Comparison of ENCODE assay signal across 8 cellular contexts in genomic region chr11:65911682-65912568, GRCh38. TPM values are rescaled to one million over a fixed set of nuclear protein-coding genes. Genes with fewer than 3 reads are reported as not detected.
DNase-seq lines count a peak whose midpoint lies in the region; ATAC-seq lines count a peak whose summit lies in the region.

No MANE protein-coding gene starts in this region.

- no peak overlapping the region for H3K4me3 ChIP-seq in neuron (ENCODE audit: low read length)

- peaks cover 4% of the 10 kb centered on the region for H3K36me3 Mint-ChIP-seq in activated naive CD8-positive, alpha-beta T cell treated with anti-CD3 and anti-CD28 coated beads, Interleukin-2, amount 10 ng/mL, durations not matched to agents 7 days and 5 days
- no peaks in the 10 kb centered on the region for H3K36me3 Mint-ChIP-seq in activated naive CD8-positive, alpha-beta T cell treated with anti-CD3 and anti-CD28 coated beads for 36 hours

- H2AFZ ChIP-seq in neuron (ENCODE audit: low read depth, low read length): peak overlapping the region; percentile 33

- ATAC-seq in activated naive CD8-positive, alpha-beta T cell treated with anti-CD3 and anti-CD28 coated beads, Interleukin-2, amount 10 ng/mL, durations not matched to agents 7 days and 5 days (ENCODE audit: low read depth): no peak
- ATAC-seq in HG03139 (IDR thresholded peaks at IDR 0.05; ENCODE audit: unreplicated experiment): no peak
- no peak for ATAC-seq in HG03196 (IDR thresholded peaks at IDR 0.05; ENCODE audit: unreplicated experiment)

- no peaks in the 10 kb centered on the region for H3K4me1 ChIP-seq in neuron (ENCODE audit: insufficient read depth, low read length)

- DNase-seq in activated naive CD8-positive, alpha-beta T cell treated with anti-CD3 and anti-CD28 coated beads, Interleukin-2, amount 10 ng/mL, durations not matched to agents 7 days and 5 days: no peak
- DNase-seq in activated naive CD8-positive, alpha-beta T cell treated with anti-CD3 and anti-CD28 coated beads for 36 hours: no peak
- peak; percentile 53 for DNase-seq in NCI-H510A (lab: John Stamatoyannopoulos, UW)
- DNase-seq in ecto neural progenitor cell (ENCODE audit: low spot score): peak; percentile 59
- no peak for DNase-seq in GOT3 (lab: John Stamatoyannopoulos, UW)

- no peaks in the 10 kb centered on the region for H3K9me3 Mint-ChIP-seq in activated naive CD8-positive, alpha-beta T cell treated with anti-CD3 and anti-CD28 coated beads, Interleukin-2, amount 10 ng/mL, durations not matched to agents 7 days and 5 days
- H3K9me3 Mint-ChIP-seq in activated naive CD8-positive, alpha-beta T cell treated with anti-CD3 and anti-CD28 coated beads for 36 hours: no peaks in the 10 kb centered on the region

- peaks cover 2% of the 10 kb centered on the region for H3K27me3 Mint-ChIP-seq in activated naive CD8-positive, alpha-beta T cell treated with anti-CD3 and anti-CD28 coated beads, Interleukin-2, amount 10 ng/mL, durations not matched to agents 7 days and 5 days
- peaks cover 3% of the 10 kb centered on the region for H3K27me3 Mint-ChIP-seq in activated naive CD8-positive, alpha-beta T cell treated with anti-CD3 and anti-CD28 coated beads for 36 hours

- H3K4me3 Mint-ChIP-seq in activated naive CD8-positive, alpha-beta T cell treated with anti-CD3 and anti-CD28 coated beads, Interleukin-2, amount 10 ng/mL, durations not matched to agents 7 days and 5 days: peak overlapping the region; percentile 16
- H3K4me3 Mint-ChIP-seq in activated naive CD8-positive, alpha-beta T cell treated with anti-CD3 and anti-CD28 coated beads for 36 hours: no peak overlapping the region

- POLR2A ChIA-PET in activated naive CD8-positive, alpha-beta T cell treated with anti-CD3 and anti-CD28 coated beads, Interleukin-2, amount 10 ng/mL, durations not matched to agents 7 days and 5 days (lab: Charles Lee): interaction anchor here (0.8 to 2.4 kb wide), 7 partner anchors 16 to 200 kb away, joined by 3 to 10 read pairs (median 3); partner anchors contain the start of gene CCDC85B

- no peaks in the 10 kb centered on the region for H3K36me3 ChIP-seq in neuron (ENCODE audit: insufficient read depth, low read length)

- H3K27me3 ChIP-seq in neuron (ENCODE audit: insufficient read depth, low read length): no peaks in the 10 kb centered on the region

- peaks cover 24% of the 10 kb centered on the region for H3K4me1 Mint-ChIP-seq in activated naive CD8-positive, alpha-beta T cell treated with anti-CD3 and anti-CD28 coated beads, Interleukin-2, amount 10 ng/mL, durations not matched to agents 7 days and 5 days
- H3K4me1 Mint-ChIP-seq in activated naive CD8-positive, alpha-beta T cell treated with anti-CD3 and anti-CD28 coated beads for 36 hours: peaks cover 20% of the 10 kb centered on the region

- H3K9me3 ChIP-seq in neuron (ENCODE audit: low read length): no peaks in the 10 kb centered on the region

- H3K27ac Mint-ChIP-seq in activated naive CD8-positive, alpha-beta T cell treated with anti-CD3 and anti-CD28 coated beads, Interleukin-2, amount 10 ng/mL, durations not matched to agents 7 days and 5 days: peak overlapping the region; percentile 0
- no peak overlapping the region for H3K27ac Mint-ChIP-seq in activated naive CD8-positive, alpha-beta T cell treated with anti-CD3 and anti-CD28 coated beads for 36 hours

RNA-seq across cellular contexts. Expression of gene C11orf68, which starts 6.9 kb away (rescaled TPM):
- total RNA-seq in activated naive CD8-positive, alpha-beta T cell treated with anti-CD3 and anti-CD28 coated beads, Interleukin-2, amount 10 ng/mL, durations not matched to agents 7 days and 5 days: 10 to 100 TPM; 39.8 to 42.8 TPM
- 10 to 100 TPM; 16.8 to 16.9 TPM for total RNA-seq in activated naive CD8-positive, alpha-beta T cell treated with anti-CD3 and anti-CD28 coated beads for 36 hours

RNA-seq across cellular contexts. Expression of gene DRAP1, which starts 7.3 kb away (rescaled TPM):
- total RNA-seq in activated naive CD8-positive, alpha-beta T cell treated with anti-CD3 and anti-CD28 coated beads, Interleukin-2, amount 10 ng/mL, durations not matched to agents 7 days and 5 days: 100 to 1,000 TPM; 225 to 259 TPM
- total RNA-seq in activated naive CD8-positive, alpha-beta T cell treated with anti-CD3 and anti-CD28 coated beads for 36 hours: 100 to 1,000 TPM; 108 to 109 TPM

RNA-seq across cellular contexts. Expression of gene FOSL1, which starts 11.7 kb away (rescaled TPM):
- 1 to 10 TPM; 1.9 to 2.0 TPM for total RNA-seq in activated naive CD8-positive, alpha-beta T cell treated with anti-CD3 and anti-CD28 coated beads, Interleukin-2, amount 10 ng/mL, durations not matched to agents 7 days and 5 days
- 10 to 100 TPM; 15.8 to 16.0 TPM for total RNA-seq in activated naive CD8-positive, alpha-beta T cell treated with anti-CD3 and anti-CD28 coated beads for 36 hours

RNA-seq across cellular contexts. Expression of gene CCDC85B, which starts 21.5 kb away (rescaled TPM):
- 10 to 100 TPM; 59.8 to 66.3 TPM for total RNA-seq in activated naive CD8-positive, alpha-beta T cell treated with anti-CD3 and anti-CD28 coated beads, Interleukin-2, amount 10 ng/mL, durations not matched to agents 7 days and 5 days
- total RNA-seq in activated naive CD8-positive, alpha-beta T cell treated with anti-CD3 and anti-CD28 coated beads for 36 hours: 10 to 100 TPM; 78.5 to 81.3 TPM

RNA-seq across cellular contexts. Expression of gene FIBP, which starts 23.7 kb away (rescaled TPM):
- 10 to 100 TPM; 78.2 to 82.9 TPM for total RNA-seq in activated naive CD8-positive, alpha-beta T cell treated with anti-CD3 and anti-CD28 coated beads, Interleukin-2, amount 10 ng/mL, durations not matched to agents 7 days and 5 days
- total RNA-seq in activated naive CD8-positive, alpha-beta T cell treated with anti-CD3 and anti-CD28 coated beads for 36 hours: 100 to 1,000 TPM; 113 to 114 TPM

Comparison
In these comparisons a context has a peak if more than half of its experiments do, and no peak if none do; other contexts are left out.
1. RNA of gene FOSL1, which starts 11.7 kb away (total RNA-seq): 15.8 to 16.0 TPM in activated naive CD8-positive, alpha-beta T cell treated with anti-CD3 and anti-CD28 coated beads for 36 hours; 1.9 to 2.0 TPM in activated naive CD8-positive, alpha-beta T cell treated with anti-CD3 and anti-CD28 coated beads, Interleukin-2, amount 10 ng/mL, durations not matched to agents 7 days and 5 days; every median in the first group is over 4 times any median in the second.
2. DNase-seq: peak in NCI-H510A (single experiment) and ecto neural progenitor cell (single experiment); none in activated naive CD8-positive, alpha-beta T cell treated with anti-CD3 and anti-CD28 coated beads, Interleukin-2, amount 10 ng/mL, durations not matched to agents 7 days and 5 days (single experiment), activated naive CD8-positive, alpha-beta T cell treated with anti-CD3 and anti-CD28 coated beads for 36 hours (single experiment) and GOT3 (single experiment).